ENCODE assay signal across 1 cellular context in the genomic region with DNA sequence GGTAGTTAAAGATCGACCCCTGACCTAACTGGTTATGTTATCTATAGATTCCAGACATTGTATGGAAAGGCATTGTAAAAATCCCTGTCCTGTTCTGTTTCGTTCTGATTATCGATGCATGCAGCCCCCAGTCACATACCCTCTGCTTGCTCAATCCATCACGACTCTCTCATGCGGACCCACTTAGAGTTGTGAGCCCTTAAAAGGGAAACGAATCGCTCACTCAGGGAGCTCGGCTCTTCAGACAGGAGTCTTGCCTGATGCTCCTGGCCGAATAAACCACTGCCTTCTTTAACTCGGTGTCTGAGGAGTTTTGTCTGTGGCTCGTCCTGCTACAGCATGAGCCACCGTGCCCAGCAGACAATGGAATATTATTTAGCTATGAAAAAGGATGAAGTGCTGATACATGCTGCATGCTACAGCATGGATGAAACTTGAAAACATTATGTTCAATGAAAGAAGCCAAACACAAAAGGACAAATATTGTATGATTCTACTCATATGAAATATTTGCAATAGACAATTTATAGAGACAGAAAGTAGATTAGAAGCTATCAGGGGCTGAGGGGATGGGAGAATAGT.
TF ChIP-seq lines count a peak whose summit lies in the region.

No MANE protein-coding gene starts in this region.

TF ChIP-seq in HCT116, 20 proteins besides CTCF, POLR2A, EP300 and RAD21:
- no peak for TF ChIP-seq SP1 (IDR thresholded peaks at IDR 0.05; ENCODE audit: low read depth)
- no peak for TF ChIP-seq JUND (IDR thresholded peaks at IDR 0.05)
- TF ChIP-seq ZFX (IDR thresholded peaks at IDR 0.05): no peak
- TF ChIP-seq TCF7L2 (IDR thresholded peaks at IDR 0.05; ENCODE audit: borderline replicate concordance, extremely low read depth, insufficient read depth, insufficient read length): no peak
- TF ChIP-seq CEBPB (IDR thresholded peaks at IDR 0.05; ENCODE audit: low read depth): no peak
- TF ChIP-seq EZH2 (IDR thresholded peaks at IDR 0.05): no peak
- TF ChIP-seq POLR2AphosphoS5 (IDR thresholded peaks at IDR 0.05; ENCODE audit: low read depth, low read length): no peak
- TF ChIP-seq ATF3 (IDR thresholded peaks at IDR 0.05): no peak
- TF ChIP-seq, protein P1, sequence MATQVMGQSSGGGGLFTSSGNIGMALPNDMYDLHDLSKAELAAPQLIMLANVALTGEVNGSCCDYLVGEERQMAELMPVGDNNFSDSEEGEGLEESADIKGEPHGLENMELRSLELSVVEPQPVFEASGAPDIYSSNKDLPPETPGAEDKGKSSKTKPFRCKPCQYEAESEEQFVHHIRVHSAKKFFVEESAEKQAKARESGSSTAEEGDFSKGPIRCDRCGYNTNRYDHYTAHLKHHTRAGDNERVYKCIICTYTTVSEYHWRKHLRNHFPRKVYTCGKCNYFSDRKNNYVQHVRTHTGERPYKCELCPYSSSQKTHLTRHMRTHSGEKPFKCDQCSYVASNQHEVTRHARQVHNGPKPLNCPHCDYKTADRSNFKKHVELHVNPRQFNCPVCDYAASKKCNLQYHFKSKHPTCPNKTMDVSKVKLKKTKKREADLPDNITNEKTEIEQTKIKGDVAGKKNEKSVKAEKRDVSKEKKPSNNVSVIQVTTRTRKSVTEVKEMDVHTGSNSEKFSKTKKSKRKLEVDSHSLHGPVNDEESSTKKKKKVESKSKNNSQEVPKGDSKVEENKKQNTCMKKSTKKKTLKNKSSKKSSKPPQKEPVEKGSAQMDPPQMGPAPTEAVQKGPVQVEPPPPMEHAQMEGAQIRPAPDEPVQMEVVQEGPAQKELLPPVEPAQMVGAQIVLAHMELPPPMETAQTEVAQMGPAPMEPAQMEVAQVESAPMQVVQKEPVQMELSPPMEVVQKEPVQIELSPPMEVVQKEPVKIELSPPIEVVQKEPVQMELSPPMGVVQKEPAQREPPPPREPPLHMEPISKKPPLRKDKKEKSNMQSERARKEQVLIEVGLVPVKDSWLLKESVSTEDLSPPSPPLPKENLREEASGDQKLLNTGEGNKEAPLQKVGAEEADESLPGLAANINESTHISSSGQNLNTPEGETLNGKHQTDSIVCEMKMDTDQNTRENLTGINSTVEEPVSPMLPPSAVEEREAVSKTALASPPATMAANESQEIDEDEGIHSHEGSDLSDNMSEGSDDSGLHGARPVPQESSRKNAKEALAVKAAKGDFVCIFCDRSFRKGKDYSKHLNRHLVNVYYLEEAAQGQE (IDR thresholded peaks at IDR 0.05; ENCODE audit: low read depth): no peak
- TF ChIP-seq ELF1 (IDR thresholded peaks at IDR 0.05; ENCODE audit: borderline replicate concordance, low read depth): no peak
- TF ChIP-seq FOSL1 (IDR thresholded peaks at IDR 0.05; ENCODE audit: low read depth): no peak
- TF ChIP-seq YY1 (IDR thresholded peaks at IDR 0.05; ENCODE audit: extremely low read depth, insufficient replicate concordance, low read depth, low read length): no peak
- TF ChIP-seq ZBTB33 (IDR thresholded peaks at IDR 0.05; ENCODE audit: extremely low read depth, insufficient replicate concordance, low read length): no peak
- no peak for TF ChIP-seq EGR1 (IDR thresholded peaks at IDR 0.05; ENCODE audit: low read depth)
- TF ChIP-seq EZH2phosphoT487 (IDR thresholded peaks at IDR 0.05; ENCODE audit: borderline replicate concordance): no peak
